ENCODE assay signal across 23 cellular contexts in the genomic region with DNA sequence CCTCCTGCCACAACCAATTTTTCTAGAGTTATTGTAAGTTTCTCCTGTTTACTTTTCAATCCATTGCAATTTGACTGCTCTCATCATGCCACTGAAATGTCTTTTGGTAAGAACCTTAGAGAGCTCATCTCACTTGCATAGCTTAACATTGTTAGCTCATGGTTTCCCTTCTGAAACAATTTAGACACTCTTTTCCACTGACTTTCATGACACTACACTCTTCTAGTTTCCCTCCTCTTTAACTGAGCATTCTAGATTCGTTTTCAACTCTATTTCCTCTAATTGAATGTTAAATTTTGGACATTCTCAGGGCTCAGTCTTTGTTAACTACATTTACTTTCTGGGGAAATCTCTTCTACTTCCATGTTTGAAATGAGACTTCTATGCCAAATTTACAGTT.
"Had no signal": no experiment of that assay in that cellular context is flagged by ENCODE, and none has a peak within 500 bp of the region (broad histone marks: within the 10 kb centered on the region; RNA-seq: fewer than 3 reads in every experiment).

No MANE protein-coding gene starts in this region.

- H3K9me3 ChIP-seq: SJSA1 had no signal

- H3K4me1 ChIP-seq: SJSA1 had no signal

- H3K4me3 ChIP-seq: K562, SJSA1, SK-N-MC had no signal

- ATAC-seq: K562, Panc1 had no signal

- H3K27me3 Mint-ChIP-seq: IgD-negative memory B cell had no signal

- H3K27ac ChIP-seq: HL-60, KMS-11, RWPE1, SJSA1, SK-N-MC had no signal

- H3K27ac Mint-ChIP-seq: IgD-negative memory B cell had no signal

- H3K36me3 ChIP-seq: SJSA1 had no signal

- H3K4me2 ChIP-seq: KMS-11 had no signal

- H3K4me3 Mint-ChIP-seq: IgD-negative memory B cell had no signal

- H3K9ac ChIP-seq: KMS-11 had no signal

- H3K4me1 Mint-ChIP-seq: IgD-negative memory B cell had no signal

- DNase-seq: Kasumi-1, MV-4-11, NCI-H1048, NCI-H1105, NCI-H1417, NCI-H1436 treated with DMSO at 0.1 percent for 48 hours, NCI-H1694, NCI-H187 treated with DMSO at 0.1 percent for 48 hours, NCI-H2029 treated with DMSO at 0.1 percent for 48 hours, NCI-H2171 treated with DMSO at 0.1 percent for 48 hours, NCI-H524, NCI-H526 treated with DMSO at 0.1 percent for 48 hours, NCI-H748 treated with DMSO at 0.1 percent for 48 hours, SHP77, T-helper 2 cell had no signal

- H3K36me3 Mint-ChIP-seq: IgD-negative memory B cell had no signal

- H3K27me3 ChIP-seq: SJSA1 had no signal
